ENCODE assay signal across 18 cellular contexts in the genomic region with DNA sequence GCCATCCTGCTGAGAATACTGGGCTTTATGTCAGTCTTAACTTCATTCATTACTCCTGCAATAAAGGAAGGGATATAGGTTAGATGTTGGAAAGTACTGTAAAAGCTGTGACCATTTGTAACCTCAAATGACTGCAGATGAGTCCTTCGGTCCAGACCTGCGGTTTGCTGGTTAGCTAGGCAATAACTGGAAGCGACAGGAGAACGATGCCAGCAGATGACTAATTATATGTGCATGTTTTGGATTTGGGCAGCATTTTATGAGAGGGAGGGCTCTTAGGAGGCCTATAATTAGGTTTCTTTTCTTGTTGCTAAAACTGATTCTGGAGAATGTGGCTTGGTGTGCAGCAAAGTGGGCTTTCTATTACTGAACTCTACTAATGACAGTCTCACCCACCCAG.
DNase-seq lines count a peak whose midpoint lies in the region; ATAC-seq and TF ChIP-seq lines count a peak whose summit lies in the region.
"Had no signal": no experiment of that assay in that cellular context is flagged by ENCODE, and none has a peak within 500 bp of the region (broad histone marks: within the 10 kb centered on the region; RNA-seq: fewer than 3 reads in every experiment).

No MANE protein-coding gene starts in this region.

- ATAC-seq in natural killer cell, result no peak
- ATAC-seq: activated T-helper 17 cell treated with anti-CD3 and anti-CD28 coated beads, Interleukin-2, amount 50 U/mL, for 72 hours; naive thymus-derived CD8-positive, alpha-beta T cell had no signal

- no peaks in the 10 kb centered on the region for H3K4me1 Mint-ChIP-seq in natural killer cell
- H3K4me1 Mint-ChIP-seq: activated T-helper 17 cell treated with anti-CD3 and anti-CD28 coated beads, Interleukin-2, amount 50 U/mL, for 72 hours; B cell; central memory CD8-positive, alpha-beta T cell; memory B cell; naive thymus-derived CD8-positive, alpha-beta T cell had no signal

- H3K9me3 Mint-ChIP-seq in natural killer cell, result no peaks in the 10 kb centered on the region
- H3K9me3 Mint-ChIP-seq: activated T-helper 17 cell treated with anti-CD3 and anti-CD28 coated beads, Interleukin-2, amount 50 U/mL, for 72 hours; central memory CD8-positive, alpha-beta T cell had no signal

- no peaks in the 10 kb centered on the region for H3K27me3 Mint-ChIP-seq in natural killer cell (ENCODE audit: low read depth in 2 of 2)
- H3K27me3 Mint-ChIP-seq: B cell; central memory CD8-positive, alpha-beta T cell; memory B cell had no signal

- no peak overlapping the region for H3K4me3 Mint-ChIP-seq in natural killer cell
- H3K4me3 Mint-ChIP-seq: activated T-helper 17 cell treated with anti-CD3 and anti-CD28 coated beads, Interleukin-2, amount 50 U/mL, for 72 hours; B cell; central memory CD8-positive, alpha-beta T cell; memory B cell; naive thymus-derived CD8-positive, alpha-beta T cell had no signal

- no peak overlapping the region for H3K27ac Mint-ChIP-seq in natural killer cell
- H3K27ac Mint-ChIP-seq: activated T-helper 17 cell treated with anti-CD3 and anti-CD28 coated beads, Interleukin-2, amount 50 U/mL, for 72 hours; B cell; memory B cell; naive thymus-derived CD8-positive, alpha-beta T cell had no signal

- DNase-seq in EH (ENCODE audit: low read depth) (peak; percentile 22), M059J (ENCODE audit: low read depth) (peak; percentile 82), T1000 (lab: John Stamatoyannopoulos, UW) (peak; percentile 67), non-pigmented ciliary epithelial cell (ENCODE audit: low read depth) (peak; percentile 17), natural killer cell (no peak), COLO668 (lab: John Stamatoyannopoulos, UW; ENCODE audit: unreplicated experiment) (no peak), iPS-NIHi11 (ENCODE audit: low spot score) (no peak)
- DNase-seq in stimulated activated CD4-positive, alpha-beta T cell treated with anti-CD3 and anti-CD28 coated beads, Interleukin-1b, Interleukin-23, amount 100 ng/mL, for 48 hours, result no peak
- DNase-seq: activated CD4-positive, alpha-beta T cell treated with anti-CD3 and anti-CD28 coated beads for 1 hour; MM.1S; naive thymus-derived CD8-positive, alpha-beta T cell; NCI-H2029; NCI-H510A treated with DMSO at 0.1 percent for 48 hours; stimulated activated CD4-positive, alpha-beta T cell treated with anti-CD3 and anti-CD28 coated beads, Interleukin-4, amount 100 ng/mL, for 1 hour had no signal

- intact Hi-C loops in natural killer cell (cut with micrococcal nuclease), result no loop called here

- H3K36me3 Mint-ChIP-seq in natural killer cell, result no peaks in the 10 kb centered on the region
- H3K36me3 Mint-ChIP-seq: memory B cell had no signal

- TF ChIP-seq CTCF in natural killer cell (IDR thresholded peaks at IDR 0.05), result no peak

Comparison
In these comparisons a context has a peak if more than half of its experiments do, and no peak if none do; other contexts are left out.
1. DNase-seq: peak in EH (single experiment), M059J (single experiment), T1000 (single experiment) and non-pigmented ciliary epithelial cell (single experiment); none in stimulated activated CD4-positive, alpha-beta T cell treated with anti-CD3 and anti-CD28 coated beads, Interleukin-1b, Interleukin-23, amount 100 ng/mL, for 48 hours (single experiment), natural killer cell (single experiment), COLO668 (single experiment) and iPS-NIHi11 (single experiment).